In genomic region chr18:37654711-37655369, GRCh38 we compare ENCODE assay signal across 23 cellular contexts.
"Had no signal": no experiment of that assay in that cellular context is flagged by ENCODE, and none has a peak within 500 bp of the region (broad histone marks: within the 10 kb centered on the region; RNA-seq: fewer than 3 reads in every experiment).

No MANE protein-coding gene starts in this region.

- H3K4me3 Mint-ChIP-seq: activated B cell treated with CpG ODN at 0.5 μM for 24 hours; activated T-cell treated with anti-CD3 and anti-CD28 coated beads, Interleukin-2, amount 50 U/mL, for 72 hours; central memory CD8-positive, alpha-beta T cell; naive thymus-derived CD4-positive, alpha-beta T cell; stimulated activated naive B cell treated with anti-CD40 and anti-IgM and Interleukin-4, amounts not matched to agents 10 μg/mL and 1 μg/mL and 100 μg/mL, for 72 hours had no signal

- H3K27ac ChIP-seq: heart right ventricle, left ventricle myocardium inferior, pancreas, prostate gland, stomach, tibial artery had no signal

- H3K4me3 ChIP-seq: heart right ventricle, left ventricle myocardium inferior, pancreas, prostate gland, stomach, tibial artery had no signal

- H3K4me1 Mint-ChIP-seq: activated B cell treated with CpG ODN at 0.5 μM for 24 hours; central memory CD8-positive, alpha-beta T cell; naive thymus-derived CD4-positive, alpha-beta T cell; stimulated activated naive B cell treated with anti-CD40 and anti-IgM and Interleukin-4, amounts not matched to agents 10 μg/mL and 1 μg/mL and 100 μg/mL, for 72 hours had no signal

- DNase-seq: activated B cell treated with CpG ODN at 0.5 μM for 24 hours; activated CD4-positive, alpha-beta T cell treated with anti-CD3 and anti-CD28 coated beads, Interleukin-2, amount 50 U/mL, for 4 hours; activated naive CD4-positive, alpha-beta T cell; activated T-cell treated with anti-CD3 and anti-CD28 coated beads for 4 hours; activated T-cell treated with anti-CD3 and anti-CD28 coated beads, Interleukin-2, amount 50 U/mL, for 72 hours; dermis blood vessel endothelial cell; effector memory CD4-positive, alpha-beta T cell; foreskin fibroblast; heart right ventricle; left ventricle myocardium inferior; mammary epithelial cell; midbrain; naive thymus-derived CD4-positive, alpha-beta T cell; pancreas; stimulated activated CD4-positive, alpha-beta T cell treated with anti-CD3 and anti-CD28 coated beads, Interleukin-15, amount 100 ng/mL, for 24 hours; stimulated activated CD4-positive, alpha-beta T cell treated with anti-CD3 and anti-CD28 coated beads, Interleukin-2, amount 100 ng/mL, for 24 hours; stimulated activated naive B cell treated with anti-CD40 and anti-IgM and Interleukin-4, amounts not matched to agents 10 μg/mL and 1 μg/mL and 100 μg/mL, for 72 hours; stomach; T-helper 2 cell; tibial artery had no signal

- H3K9me3 Mint-ChIP-seq: activated B cell treated with CpG ODN at 0.5 μM for 24 hours had no signal

- H3K4me1 ChIP-seq: left ventricle myocardium inferior, pancreas, prostate gland, stomach, tibial artery had no signal

- H3K36me3 Mint-ChIP-seq: activated naive CD4-positive, alpha-beta T cell treated with anti-CD3 and anti-CD28 coated beads, Interleukin-2, amount 50 U/mL, for 72 hours; stimulated activated naive B cell treated with anti-CD40 and anti-IgM and Interleukin-4, amounts not matched to agents 10 μg/mL and 1 μg/mL and 100 μg/mL, for 72 hours had no signal

- H3K27me3 Mint-ChIP-seq: activated B cell treated with CpG ODN at 0.5 μM for 24 hours; central memory CD8-positive, alpha-beta T cell; stimulated activated naive B cell treated with anti-CD40 and anti-IgM and Interleukin-4, amounts not matched to agents 10 μg/mL and 1 μg/mL and 100 μg/mL, for 72 hours had no signal

- H3K27ac Mint-ChIP-seq: activated B cell treated with CpG ODN at 0.5 μM for 24 hours; activated T-cell treated with anti-CD3 and anti-CD28 coated beads, Interleukin-2, amount 50 U/mL, for 72 hours; naive thymus-derived CD4-positive, alpha-beta T cell; stimulated activated naive B cell treated with anti-CD40 and anti-IgM and Interleukin-4, amounts not matched to agents 10 μg/mL and 1 μg/mL and 100 μg/mL, for 72 hours had no signal

- H3K36me3 ChIP-seq: heart right ventricle, left ventricle myocardium inferior, pancreas, prostate gland, stomach, tibial artery had no signal
